11 cellular contexts compared by ENCODE assay signal in the genomic region with DNA sequence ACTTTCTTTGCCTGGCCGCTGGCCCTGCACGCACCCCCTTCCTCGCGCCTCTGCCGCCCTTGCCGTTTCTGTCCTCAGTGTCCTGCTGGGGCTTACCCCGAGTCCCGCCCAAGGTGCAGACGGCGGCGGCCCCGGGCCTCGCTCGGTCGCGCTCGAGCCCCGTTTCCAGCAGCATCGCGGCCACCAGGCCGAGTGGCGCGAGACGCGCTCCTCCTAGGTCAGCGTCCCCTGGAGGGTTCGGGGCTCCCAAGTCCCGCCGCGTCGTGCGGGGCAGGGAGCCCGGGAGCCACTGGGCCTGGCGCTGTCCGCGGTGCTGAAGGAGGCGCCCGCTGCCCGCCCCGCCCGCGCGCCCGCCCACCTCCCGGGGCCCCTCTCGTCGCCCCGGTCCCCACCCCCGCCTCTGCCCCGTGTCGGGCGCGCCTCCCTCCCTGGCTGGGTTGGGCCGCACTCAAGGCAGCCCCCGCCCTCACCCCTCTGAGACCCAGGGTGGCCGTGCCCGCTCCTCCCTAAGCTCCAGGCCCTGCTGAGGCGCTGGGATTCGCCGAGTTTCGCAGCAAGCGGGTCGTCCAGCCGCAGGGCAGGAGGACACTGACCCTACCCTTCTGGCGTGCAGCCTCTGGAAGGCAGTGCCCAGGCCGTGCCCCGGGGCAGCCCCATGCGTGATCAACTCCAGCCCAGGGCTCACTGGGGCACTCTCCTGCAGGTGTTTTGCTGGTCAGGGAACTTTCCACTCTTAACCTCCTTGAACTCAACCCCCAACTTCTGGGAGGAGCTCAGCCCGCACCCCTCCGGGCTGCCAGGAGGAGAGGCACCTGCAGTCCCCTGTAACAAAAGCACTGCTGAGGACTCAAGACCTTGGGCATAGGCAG. TPM values are rescaled to one million over a fixed set of nuclear protein-coding genes. Genes with fewer than 3 reads are reported as not detected.
DNase-seq lines count a peak whose midpoint lies in the region; ATAC-seq and TF ChIP-seq lines count a peak whose summit lies in the region.
"Had no signal": no experiment of that assay in that cellular context is flagged by ENCODE, and none has a peak within 500 bp of the region (broad histone marks: within the 10 kb centered on the region; RNA-seq: fewer than 3 reads in every experiment).

A gene (minus strand): TSS at position 291 of the 869 bp plus-strand sequence. CDS start 116 bp downstream, at position 175.

- H3K9ac ChIP-seq in SK-N-SH: no peak within 1 kb of the TSS

- POLR2A ChIA-PET in SK-N-SH (lab: Yijun Ruan, JAX): no interaction called here

- H3K27ac ChIP-seq in SK-N-SH (ENCODE audit: low read depth in 2 of 2, low read length in 1 of 2) (no peak within 1 kb of the TSS), osteoblast (ENCODE audit: low read depth, low read length) (no peak within 1 kb of the TSS), Peyer's patch (no peak within 1 kb of the TSS)
- H3K27ac ChIP-seq: esophagus muscularis mucosa had no signal

- H4K20me1 ChIP-seq in SK-N-SH (ENCODE audit: insufficient read depth): peaks cover 40% of the 10 kb centered on the region
- peaks cover 31% of the 10 kb centered on the region for H4K20me1 ChIP-seq in osteoblast (ENCODE audit: insufficient read depth, low read length)

- H2AFZ ChIP-seq in SK-N-SH (ENCODE audit: low read depth): no peak within 1 kb of the TSS
- no peak within 1 kb of the TSS for H2AFZ ChIP-seq in osteoblast (ENCODE audit: low read length)

- H3K9me2 ChIP-seq in SK-N-SH: no peaks in the 10 kb centered on the region

- ATAC-seq in SK-N-SH treated with all-trans-retinoic acid at 6 μM for 48 hours: no peak
- no peak for ATAC-seq in HG02588 (IDR thresholded peaks at IDR 0.05; ENCODE audit: unreplicated experiment)

- no peaks in the 10 kb centered on the region for H3F3A ChIP-seq in SK-N-SH (replicated peaks; ENCODE audit: insufficient read depth)

- H3K79me2 ChIP-seq in SK-N-SH (ENCODE audit: insufficient read depth) (no peaks in the 10 kb centered on the region), osteoblast (ENCODE audit: insufficient read depth, low read length) (no peaks in the 10 kb centered on the region)

- WGBS in SK-N-SH (ENCODE audit: low lambda C conversion rate): 93% methylated on average over 44 of the region's 70 CpGs

- H3K36me3 ChIP-seq in SK-N-SH (replicated peaks in 1 of 2; ENCODE audit: control insufficient read depth in 1 of 2, insufficient read depth in 2 of 2, low read length in 1 of 2): peaks cover 0 to 6% of the 10 kb centered on the region in 2 experiments
- H3K36me3 ChIP-seq in osteoblast (ENCODE audit: insufficient read depth, low read length): no peaks in the 10 kb centered on the region
- H3K36me3 ChIP-seq in Peyer's patch: peaks cover 0 to 8% (median 0%) of the 10 kb centered on the region in 3 donors

- CTCF ChIA-PET in SK-N-SH (lab: Yijun Ruan, JAX): interaction anchor here (0.6 to 1.5 kb wide), 4 partner anchors 13 to 78 kb away, joined by 3 to 5 read pairs (median 4); no protein-coding TSS in a partner anchor

- TF ChIP-seq CTCF in SK-N-SH (IDR thresholded peaks at IDR 0.05): no peak
- TF ChIP-seq CTCF in fibroblast of pulmonary artery (IDR thresholded peaks at IDR 0.05; ENCODE audit: low read length, missing control alignments): no peak
- TF ChIP-seq CTCF in osteoblast (IDR thresholded peaks at IDR 0.05; ENCODE audit: extremely low read depth, low read depth, low read length): no peak
- TF ChIP-seq CTCF in Peyer's patch (IDR thresholded peaks at IDR 0.05): no peak

- peaks cover 0 to 9% of the 10 kb centered on the region in 2 experiments; a peak in 1 of 4 replicates for H3K4me1 ChIP-seq in SK-N-SH (ENCODE audit: control insufficient read depth in 1 of 2, insufficient read depth in 2 of 2, low read depth in 1 of 2, low read length in 1 of 2)
- H3K4me1 ChIP-seq in osteoblast (ENCODE audit: insufficient read depth, low read length): no peaks in the 10 kb centered on the region
- peaks cover 0 to 4% (median 0%) of the 10 kb centered on the region in 4 donors for H3K4me1 ChIP-seq in Peyer's patch

- no peak for TF ChIP-seq RAD21 in SK-N-SH (IDR thresholded peaks at IDR 0.05; ENCODE audit: low read length)

- H3K27me3 ChIP-seq in SK-N-SH (ENCODE audit: insufficient read depth) (peaks cover 36% of the 10 kb centered on the region), osteoblast (ENCODE audit: insufficient read depth, low read length) (peaks cover 45% of the 10 kb centered on the region), Peyer's patch (peaks cover 0 to 42% of the 10 kb centered on the region in 2 donors)

- TF ChIP-seq POLR2A in Peyer's patch (IDR thresholded peaks at IDR 0.05): no peak

- no peak within 1 kb of the TSS for H3K4me2 ChIP-seq in SK-N-SH
- H3K4me2 ChIP-seq in osteoblast (ENCODE audit: insufficient read depth, low read length): no peak within 1 kb of the TSS

- no peak for TF ChIP-seq EP300 in SK-N-SH (IDR thresholded peaks at IDR 0.05; ENCODE audit: borderline replicate concordance in 1 of 2, low read depth in 1 of 2, low read length in 1 of 2)

- H3K9me3 ChIP-seq in SK-N-SH (no peaks in the 10 kb centered on the region), osteoblast (ENCODE audit: low read depth, low read length) (no peaks in the 10 kb centered on the region), Peyer's patch (no peaks in the 10 kb centered on the region)
- H3K9me3 ChIP-seq: esophagus muscularis mucosa had no signal

- H3K4me3 ChIP-seq in SK-N-SH (ENCODE audit: low read depth in 2 of 2, low read length in 1 of 2): no peak within 1 kb of the TSS
- no peak within 1 kb of the TSS for H3K4me3 ChIP-seq in fibroblast of pulmonary artery (replicated peaks; ENCODE audit: low read depth, low read length)
- no peak within 1 kb of the TSS for H3K4me3 ChIP-seq in osteoblast (ENCODE audit: insufficient read depth, low read length)
- H3K4me3 ChIP-seq in Peyer's patch: no peak within 1 kb of the TSS
- H3K4me3 ChIP-seq: esophagus muscularis mucosa had no signal

- DNase-seq in SK-N-SH: no peak
- DNase-seq in fibroblast of pulmonary artery (ENCODE audit: low read depth): peak; percentile 8
- peak; percentile 98 for DNase-seq in osteoblast (ENCODE audit: insufficient read length, low spot score, missing footprints)
- DNase-seq in NCI-H1417 (lab: John Stamatoyannopoulos, UW): no peak
- DNase-seq in Peyer's patch: no peak
- DNase-seq: NCI-H1417 treated with DMSO at 0.1 percent for 48 hours had no signal

TF ChIP-seq in SK-N-SH, 30 proteins besides CTCF, POLR2A, EP300 and RAD21 (continues in another document):
- TF ChIP-seq RXRA (IDR thresholded peaks at IDR 0.05; ENCODE audit: borderline replicate concordance, low read depth): no peak

TF ChIP-seq in SK-N-SH treated with all-trans-retinoic acid at 6 μM for 48 hours, 23 proteins besides CTCF, POLR2A, EP300 and RAD21 (continues in another document):
- TF ChIP-seq ZNF8 (CRISPR knock-in tag; IDR thresholded peaks at IDR 0.05): no peak
- TF ChIP-seq RARB (CRISPR knock-in tag; IDR thresholded peaks at IDR 0.05): no peak
- no peak for TF ChIP-seq ZC3H10 (CRISPR knock-in tag; IDR thresholded peaks at IDR 0.05)

TF ChIP-seq in PFSK-1, 5 proteins besides CTCF, POLR2A, EP300 and RAD21:
- TF ChIP-seq, protein P1, sequence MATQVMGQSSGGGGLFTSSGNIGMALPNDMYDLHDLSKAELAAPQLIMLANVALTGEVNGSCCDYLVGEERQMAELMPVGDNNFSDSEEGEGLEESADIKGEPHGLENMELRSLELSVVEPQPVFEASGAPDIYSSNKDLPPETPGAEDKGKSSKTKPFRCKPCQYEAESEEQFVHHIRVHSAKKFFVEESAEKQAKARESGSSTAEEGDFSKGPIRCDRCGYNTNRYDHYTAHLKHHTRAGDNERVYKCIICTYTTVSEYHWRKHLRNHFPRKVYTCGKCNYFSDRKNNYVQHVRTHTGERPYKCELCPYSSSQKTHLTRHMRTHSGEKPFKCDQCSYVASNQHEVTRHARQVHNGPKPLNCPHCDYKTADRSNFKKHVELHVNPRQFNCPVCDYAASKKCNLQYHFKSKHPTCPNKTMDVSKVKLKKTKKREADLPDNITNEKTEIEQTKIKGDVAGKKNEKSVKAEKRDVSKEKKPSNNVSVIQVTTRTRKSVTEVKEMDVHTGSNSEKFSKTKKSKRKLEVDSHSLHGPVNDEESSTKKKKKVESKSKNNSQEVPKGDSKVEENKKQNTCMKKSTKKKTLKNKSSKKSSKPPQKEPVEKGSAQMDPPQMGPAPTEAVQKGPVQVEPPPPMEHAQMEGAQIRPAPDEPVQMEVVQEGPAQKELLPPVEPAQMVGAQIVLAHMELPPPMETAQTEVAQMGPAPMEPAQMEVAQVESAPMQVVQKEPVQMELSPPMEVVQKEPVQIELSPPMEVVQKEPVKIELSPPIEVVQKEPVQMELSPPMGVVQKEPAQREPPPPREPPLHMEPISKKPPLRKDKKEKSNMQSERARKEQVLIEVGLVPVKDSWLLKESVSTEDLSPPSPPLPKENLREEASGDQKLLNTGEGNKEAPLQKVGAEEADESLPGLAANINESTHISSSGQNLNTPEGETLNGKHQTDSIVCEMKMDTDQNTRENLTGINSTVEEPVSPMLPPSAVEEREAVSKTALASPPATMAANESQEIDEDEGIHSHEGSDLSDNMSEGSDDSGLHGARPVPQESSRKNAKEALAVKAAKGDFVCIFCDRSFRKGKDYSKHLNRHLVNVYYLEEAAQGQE (IDR thresholded peaks at IDR 0.05; ENCODE audit: insufficient read depth in 1 of 2, low read depth in 2 of 2, low read length in 2 of 2): peak; percentile 85 to 91
- TF ChIP-seq POLR2AphosphoS5 (IDR thresholded peaks at IDR 0.05; ENCODE audit: low read depth, low read length): no peak
- peak; percentile 17 for TF ChIP-seq FOXP2 (optimal IDR thresholded peaks at IDR 0.05; ENCODE audit: borderline replicate concordance, extremely low read depth, extremely low read length, insufficient read depth)
- TF ChIP-seq SIN3A (IDR thresholded peaks at IDR 0.05; ENCODE audit: borderline replicate concordance, insufficient read depth, low read length): no peak
- no peak for TF ChIP-seq TAF1 (IDR thresholded peaks at IDR 0.05; ENCODE audit: borderline replicate concordance, insufficient read depth, low read length)
TF ChIP-seq in PFSK-1: peak in this region for 2.

RNA-seq across cellular contexts. Expression of the gene that starts here (rescaled TPM):
- not detected in 2 replicates for polyA plus RNA-seq in SK-N-SH (2012; rRNA removed)
- polyA plus RNA-seq in SK-N-SH (2012; cell fraction: cytosol; rRNA removed): not detected in 2 replicates
- 0.02 and 0.04 TPM in 2 replicates for polyA plus RNA-seq in SK-N-SH (2012; cell fraction: nucleus; rRNA removed)
- not detected for polyA plus RNA-seq in PFSK-1 (2012; ENCODE audit: insufficient read length, low read depth)
- total RNA-seq in osteoblast: under 0.01 TPM in 1 of 2 replicates, not detected in the other
- not detected for total RNA-seq in Peyer's patch
- total RNA-seq: esophagus muscularis mucosa, myocyte had no signal

Comparison
In these comparisons a context has a peak if more than half of its experiments do, and no peak if none do; other contexts are left out.
1. Peak in DNase-seq in osteoblast; RNA of the gene not detected or under 1 TPM.